1 cellular context compared by ENCODE assay signal in genomic region chr9:89739531-89740315, GRCh38.
TF ChIP-seq lines count a peak whose summit lies in the region.

No MANE protein-coding gene starts in this region.

TF ChIP-seq in H1, 55 proteins besides CTCF, POLR2A, EP300 and RAD21:
- TF ChIP-seq SRF (IDR thresholded peaks at IDR 0.05; ENCODE audit: low read depth, low read length) (no peak), TAF1 (IDR thresholded peaks at IDR 0.05; ENCODE audit: low read depth, low read length) (no peak), TBP (IDR thresholded peaks at IDR 0.05; ENCODE audit: low read depth, low read length) (no peak)
